In the genomic region with DNA sequence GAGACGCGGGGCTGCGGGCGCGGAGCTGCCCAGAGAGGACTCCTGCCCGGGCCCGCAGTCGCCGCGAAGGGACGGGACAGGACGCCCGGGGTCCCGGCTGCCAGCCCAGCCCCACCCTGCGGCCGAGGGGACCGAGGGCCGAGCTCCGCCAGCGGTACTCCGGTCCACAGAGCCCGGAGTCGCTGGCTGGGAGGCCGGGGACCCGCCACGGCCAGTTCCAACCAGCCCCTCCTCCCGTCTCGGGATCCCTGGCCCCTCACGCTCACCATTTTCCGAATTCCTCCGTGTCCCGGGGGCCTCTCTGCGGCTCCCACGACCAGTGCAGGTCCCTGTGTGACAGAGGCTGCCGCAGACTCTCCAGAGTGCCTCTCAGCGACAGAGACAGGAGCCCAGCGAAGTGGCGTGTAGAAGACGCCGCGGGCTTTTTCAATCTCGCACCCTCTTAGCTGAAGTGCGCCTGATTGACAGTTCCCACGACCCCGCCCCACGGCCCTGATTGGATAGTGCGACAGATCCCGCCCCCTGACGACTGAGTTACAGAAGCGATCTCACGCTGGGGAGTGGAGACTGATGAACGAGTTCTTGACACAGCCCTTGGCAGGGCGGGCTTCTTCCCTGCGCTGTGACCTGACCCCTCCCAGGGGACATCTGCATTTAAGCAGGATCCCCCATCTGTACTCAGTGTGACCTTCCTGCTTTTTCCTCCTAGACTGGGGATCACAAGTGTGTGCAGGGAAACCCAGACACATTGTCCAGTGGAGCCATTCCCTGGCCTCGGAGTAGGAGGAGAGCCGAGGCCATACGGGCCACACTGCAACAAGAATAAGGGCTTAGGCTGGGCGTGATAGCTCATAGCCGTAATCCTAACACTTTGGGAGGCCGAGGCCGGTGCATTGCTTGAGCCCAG, we compare ENCODE assay signal across 8 cellular contexts. TPM values are rescaled to one million over a fixed set of nuclear protein-coding genes. Genes with fewer than 3 reads are reported as not detected.
DNase-seq lines count a peak whose midpoint lies in the region; ATAC-seq and TF ChIP-seq lines count a peak whose summit lies in the region.

No MANE protein-coding gene starts in this region.

- intact Hi-C loops in dorsolateral prefrontal cortex (cut with DNase I) (no loop called here), right lobe of liver (cut with DNase I) (no loop called here)

- no peaks in the 10 kb centered on the region for H3K36me3 ChIP-seq in right lobe of liver

- H3K9me3 ChIP-seq in right lobe of liver = no peaks in the 10 kb centered on the region

- TF ChIP-seq POLR2A in GM15510 (IDR thresholded peaks at IDR 0.05; ENCODE audit: borderline replicate concordance, extremely low read depth, insufficient read length) (peak; percentile 89), right lobe of liver (IDR thresholded peaks at IDR 0.05) (peak; percentile 38)

- DNase-seq in NCI-H524 (lab: John Stamatoyannopoulos, UW) = peak; percentile 65 to 85
- DNase-seq in activated CD4-positive, alpha-beta T cell treated with anti-CD3 and anti-CD28 coated beads, Interleukin-2, amount 50 U/mL, for 4 hours = peak; percentile 77 to 80
- DNase-seq in dorsolateral prefrontal cortex = peak; percentile 93 to 98 (median 96)
- peak; percentile 90 to 94 (median 93) for DNase-seq in right lobe of liver
- peak; percentile 81 to 87 for DNase-seq in stimulated activated CD4-positive, alpha-beta T cell treated with anti-CD3 and anti-CD28 coated beads, Interleukin-2, amount 100 ng/mL, for 48 hours

- 44% methylated on average over 6 of the region's 61 CpGs for WGBS in right lobe of liver (ENCODE audit: insufficient coverage, low coverage, low lambda C conversion rate, missing lambda C conversion rate)

- peak overlapping the region; percentile 47 to 94 (median 77) for H3K4me3 ChIP-seq in dorsolateral prefrontal cortex
- peak overlapping the region; percentile 68 to 80 (median 70) for H3K4me3 ChIP-seq in right lobe of liver

- ATAC-seq in HG03135 (IDR thresholded peaks at IDR 0.05; ENCODE audit: unreplicated experiment) (peak; percentile 89), right lobe of liver (peak; percentile 99 to 100 (median 99)), GM18517 (IDR thresholded peaks at IDR 0.05; ENCODE audit: unreplicated experiment) (no peak)

- no peaks in the 10 kb centered on the region for H3K27me3 ChIP-seq in dorsolateral prefrontal cortex
- no peaks in the 10 kb centered on the region for H3K27me3 ChIP-seq in right lobe of liver

- TF ChIP-seq CTCF in dorsolateral prefrontal cortex (IDR thresholded peaks at IDR 0.05 in 54 of 56, conservative IDR thresholded peaks at IDR 0.05 in 2 of 56; ENCODE audit: low read depth in 1 of 56, partially characterized antibody in 56 of 56) = peak in 17 of 56 donors; percentile 8 to 52 (median 24)
- no peak for TF ChIP-seq CTCF in right lobe of liver (IDR thresholded peaks at IDR 0.05)

- H3K27ac ChIP-seq in dorsolateral prefrontal cortex = peak overlapping the region in 11 of 59 donors; percentile 0 to 75 (median 37)
- peak overlapping the region in 2 of 3 donors; percentile 11 to 18 for H3K27ac ChIP-seq in right lobe of liver

- peaks cover 0 to 8% (median 0%) of the 10 kb centered on the region in 4 donors for H3K4me1 ChIP-seq in right lobe of liver

RNA-seq across cellular contexts. Expression of a gene that starts 44.0 kb away (rescaled TPM):
- total RNA-seq in dorsolateral prefrontal cortex = 10 to 100 TPM in 16 of 120 experiments, 1 to 10 TPM in 104; 3.1 to 13.2 (median 7.7) TPM
- total RNA-seq in right lobe of liver = 1 to 10 TPM; 2.9 to 5.1 (median 3.4) TPM
